ENCODE assay signal across 9 cellular contexts in the genomic region with DNA sequence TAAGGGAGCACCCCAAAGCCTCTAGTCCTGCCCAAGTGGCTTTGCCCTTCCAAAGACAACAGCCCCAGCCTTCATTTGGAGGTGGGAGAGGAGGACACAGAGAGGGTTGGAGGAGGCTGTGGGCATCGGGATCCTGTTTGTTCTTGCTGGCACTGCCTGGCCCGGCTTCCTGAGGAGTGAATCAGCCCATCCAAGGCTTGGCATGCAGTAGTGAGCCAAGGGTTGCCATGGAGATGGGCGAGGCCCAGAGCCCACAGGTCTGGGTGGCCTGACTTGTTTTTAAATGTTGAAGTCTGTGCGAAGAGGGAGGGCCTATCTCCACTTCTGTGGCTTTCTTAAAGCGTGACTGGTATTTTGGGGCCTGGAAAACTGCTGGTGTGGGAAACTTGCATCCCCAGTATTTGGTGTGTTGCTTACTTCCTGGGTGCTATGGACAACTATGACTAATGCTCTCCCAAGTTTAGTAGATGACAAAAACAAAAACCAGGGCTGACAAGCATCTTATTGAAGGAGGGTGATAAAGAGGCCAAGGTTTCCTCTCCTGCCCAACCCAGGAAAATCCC. TPM values are rescaled to one million over a fixed set of nuclear protein-coding genes. Genes with fewer than 3 reads are reported as not detected.
DNase-seq lines count a peak whose midpoint lies in the region; ATAC-seq, FAIRE-seq and TF ChIP-seq lines count a peak whose summit lies in the region.
"Had no signal": no experiment of that assay in that cellular context is flagged by ENCODE, and none has a peak within 500 bp of the region (broad histone marks: within the 10 kb centered on the region; RNA-seq: fewer than 3 reads in every experiment).

No MANE protein-coding gene starts in this region.

- no peak for TF ChIP-seq EP300 in K562 (IDR thresholded peaks at IDR 0.05; ENCODE audit: low read length)
- TF ChIP-seq EP300 in suprapubic skin (IDR thresholded peaks at IDR 0.05), result no peak

- CTCF ChIA-PET in K562 (lab: Yijun Ruan, JAX; ENCODE audit: low intra/inter-chr PET ratio), result no interaction called here
- CTCF ChIA-PET in activated naive CD4-positive, alpha-beta T cell treated with anti-CD3 and anti-CD28 coated beads, Interleukin-2, amount 10 ng/mL, durations not matched to agents 7 days and 5 days (lab: Charles Lee), result interaction anchor here (0.6 kb wide), 1 partner anchor 52 kb away, joined by 3 read pairs; no protein-coding TSS in a partner anchor

- intact Hi-C loops in K562 (cut with micrococcal nuclease), result no loop called here

- H3K27ac ChIP-seq in K562 (ENCODE audit: extremely low read depth, low read depth, low read length) (no peak overlapping the region), suprapubic skin (peak overlapping the region; percentile 96)

- no peaks in the 10 kb centered on the region for H3K9me3 Mint-ChIP-seq in activated T-cell treated with anti-CD3 and anti-CD28 coated beads, Interleukin-2, amount 50 U/mL, for 24 hours
- H3K9me3 Mint-ChIP-seq in activated naive CD4-positive, alpha-beta T cell treated with anti-CD3 and anti-CD28 coated beads, Interleukin-2, amount 10 ng/mL, durations not matched to agents 7 days and 5 days, result no peaks in the 10 kb centered on the region

- TF ChIP-seq RAD21 in K562 (CRISPR knock-in tag; conservative IDR thresholded peaks at IDR 0.05 in 1 of 2, IDR thresholded peaks at IDR 0.05 in 1 of 2), result no peak

- ATAC-seq in K562 (no peak), HG03139 (IDR thresholded peaks at IDR 0.05; ENCODE audit: unreplicated experiment) (no peak)

- H3K27me3 ChIP-seq in K562 (ENCODE audit: control insufficient read depth in 2 of 2, insufficient read depth in 2 of 2, low read length in 2 of 2) (peaks cover 14 to 56% of the 10 kb centered on the region in 2 experiments), kidney epithelial cell (ENCODE audit: control insufficient read depth, insufficient read depth, low read length) (no peaks in the 10 kb centered on the region), suprapubic skin (no peaks in the 10 kb centered on the region)

- H3K36me3 ChIP-seq in K562 (ENCODE audit: control insufficient read depth, insufficient read depth, low read length) (no peaks in the 10 kb centered on the region), kidney epithelial cell (ENCODE audit: control insufficient read depth, insufficient read depth, low read length) (no peaks in the 10 kb centered on the region), suprapubic skin (peaks cover 13% of the 10 kb centered on the region)

- peaks cover 31% of the 10 kb centered on the region for H3K4me1 Mint-ChIP-seq in activated T-cell treated with anti-CD3 and anti-CD28 coated beads, Interleukin-2, amount 50 U/mL, for 24 hours (ENCODE audit: low read depth)
- peaks cover 8% of the 10 kb centered on the region for H3K4me1 Mint-ChIP-seq in activated naive CD4-positive, alpha-beta T cell treated with anti-CD3 and anti-CD28 coated beads, Interleukin-2, amount 10 ng/mL, durations not matched to agents 7 days and 5 days

- no peak for TF ChIP-seq POLR2A in K562 (conservative IDR thresholded peaks at IDR 0.05)
- TF ChIP-seq POLR2A in suprapubic skin (IDR thresholded peaks at IDR 0.05), result no peak

- TF ChIP-seq CTCF in K562 (IDR thresholded peaks at IDR 0.05 in 2 of 3, conservative IDR thresholded peaks at IDR 0.05 in 1 of 3; ENCODE audit: insufficient read depth in 2 of 3, low read depth in 1 of 3, low read length in 3 of 3), result no peak
- TF ChIP-seq CTCF in kidney epithelial cell (IDR thresholded peaks at IDR 0.05; ENCODE audit: insufficient read depth, low read length, poor library complexity, severe bottlenecking), result no peak
- no peak for TF ChIP-seq CTCF in suprapubic skin (IDR thresholded peaks at IDR 0.05)

- H3K36me3 Mint-ChIP-seq in activated T-cell treated with anti-CD3 and anti-CD28 coated beads, Interleukin-2, amount 50 U/mL, for 24 hours (ENCODE audit: low read depth), result no peaks in the 10 kb centered on the region
- H3K36me3 Mint-ChIP-seq in activated naive CD4-positive, alpha-beta T cell treated with anti-CD3 and anti-CD28 coated beads, Interleukin-2, amount 10 ng/mL, durations not matched to agents 7 days and 5 days, result no peaks in the 10 kb centered on the region

- in situ Hi-C loops in K562 (cut with MboI), result no loop called here

- H3K27ac Mint-ChIP-seq in activated T-cell treated with anti-CD3 and anti-CD28 coated beads, Interleukin-2, amount 50 U/mL, for 24 hours, result peak overlapping the region; percentile 18
- H3K27ac Mint-ChIP-seq in activated naive CD4-positive, alpha-beta T cell treated with anti-CD3 and anti-CD28 coated beads, Interleukin-2, amount 10 ng/mL, durations not matched to agents 7 days and 5 days, result no peak overlapping the region

- H3K9ac ChIP-seq in K562 (ENCODE audit: insufficient read depth in 1 of 2, low read depth in 2 of 2, low read length in 2 of 2), result no peak overlapping the region

- DNase-seq in activated T-cell treated with anti-CD3 and anti-CD28 coated beads, Interleukin-2, amount 50 U/mL, for 24 hours, result no peak
- DNase-seq in activated T-cell treated with anti-CD3 and anti-CD28 coated beads, Interleukin-2, amount 50 U/mL, for 48 hours, result no peak
- DNase-seq in K562 (ENCODE audit: extremely low read depth in 1 of 4, low spot score in 3 of 4), result no peak
- peak; percentile 100 for DNase-seq in kidney epithelial cell (ENCODE audit: low read depth)
- peak; percentile 91 to 94 for DNase-seq in suprapubic skin (ENCODE audit: low spot score in 2 of 2)
- DNase-seq in activated naive CD4-positive, alpha-beta T cell treated with anti-CD3 and anti-CD28 coated beads, Interleukin-2, amount 10 ng/mL, durations not matched to agents 7 days and 5 days, result no peak
- no peak for DNase-seq in HUDEP-2 (lab: John Stamatoyannopoulos, UW; ENCODE audit: unreplicated experiment in 76 of 76)

- H3K4me3 ChIP-seq in K562 (no peak overlapping the region), kidney epithelial cell (ENCODE audit: low read depth, low read length) (no peak overlapping the region), suprapubic skin (peak overlapping the region; percentile 14)

- POLR2A ChIA-PET in K562 (lab: Yijun Ruan, JAX), result interaction anchor here (0.6 to 1.9 kb wide), 2 partner anchors 8 to 12 kb away, joined by 3 to 4 read pairs; no protein-coding TSS in a partner anchor

- H3K4me1 ChIP-seq in K562 (replicated peaks in 1 of 2; ENCODE audit: control insufficient read depth in 2 of 2, insufficient read depth in 2 of 2, low read length in 2 of 2), result no peaks in the 10 kb centered on the region; a peak in 1 of 5 replicates
- H3K4me1 ChIP-seq in suprapubic skin, result peaks cover 99% of the 10 kb centered on the region

- H3K9me1 ChIP-seq in K562 (ENCODE audit: control insufficient read depth, insufficient read depth, low read length), result no peaks in the 10 kb centered on the region

- no peaks in the 10 kb centered on the region for H3K27me3 Mint-ChIP-seq in activated T-cell treated with anti-CD3 and anti-CD28 coated beads, Interleukin-2, amount 50 U/mL, for 24 hours
- peaks cover 35% of the 10 kb centered on the region for H3K27me3 Mint-ChIP-seq in activated naive CD4-positive, alpha-beta T cell treated with anti-CD3 and anti-CD28 coated beads, Interleukin-2, amount 10 ng/mL, durations not matched to agents 7 days and 5 days

- no TSS peak for BruUV-seq in K562 (replicated peaks; lab: Mats Ljungman, UMichigan)

- no peak overlapping the region for H3K4me3 Mint-ChIP-seq in activated T-cell treated with anti-CD3 and anti-CD28 coated beads, Interleukin-2, amount 50 U/mL, for 24 hours
- H3K4me3 Mint-ChIP-seq in activated naive CD4-positive, alpha-beta T cell treated with anti-CD3 and anti-CD28 coated beads, Interleukin-2, amount 10 ng/mL, durations not matched to agents 7 days and 5 days, result no peak overlapping the region

- H2AFZ ChIP-seq in K562 (ENCODE audit: low read depth, low read length), result no peak overlapping the region

- 0% methylated on average over 4 of the region's 5 CpGs for WGBS in K562 (ENCODE audit: insufficient coverage, low coverage, missing lambda C conversion rate)
- WGBS in suprapubic skin, result 10% methylated on average over 3 of the region's 5 CpGs

- H3K79me2 ChIP-seq in K562 (ENCODE audit: control insufficient read depth, insufficient read depth, low read length), result no peaks in the 10 kb centered on the region

- FAIRE-seq in K562 (lab: Jason Lieb, UNC), result no peak
- FAIRE-seq: G401.6 had no signal

- no peak overlapping the region for H3K4me2 ChIP-seq in K562 (ENCODE audit: insufficient read depth, low read length)

- no peaks in the 10 kb centered on the region for H3K9me3 ChIP-seq in K562 (replicated peaks; ENCODE audit: control insufficient read depth, insufficient read depth, low read depth, low read length)
- no peaks in the 10 kb centered on the region for H3K9me3 ChIP-seq in suprapubic skin

- no peaks in the 10 kb centered on the region for H4K20me1 ChIP-seq in K562 (replicated peaks; ENCODE audit: control insufficient read depth, insufficient read depth, low read length)

TF ChIP-seq in K562, 482 proteins besides CTCF, POLR2A, EP300 and RAD21 (continues in another document):
- no peak for TF ChIP-seq FOXP1 (CRISPR knock-in tag; IDR thresholded peaks at IDR 0.05)
- no peak for TF ChIP-seq SIX5 (IDR thresholded peaks at IDR 0.05; ENCODE audit: borderline replicate concordance in 1 of 2, insufficient read depth in 1 of 2, low read depth in 1 of 2, low read length in 2 of 2)
- no peak for TF ChIP-seq POLR3A (IDR thresholded peaks at IDR 0.05; ENCODE audit: borderline replicate concordance, extremely low read depth, insufficient read depth, insufficient read length)
- 0 out of 2 replicates have a peak, but pooled peaks have one; percentile 34 for TF ChIP-seq FOSL1 (tag; conservative IDR thresholded peaks at IDR 0.05)
- no peak for TF ChIP-seq HSF4 (CRISPR knock-in tag; IDR thresholded peaks at IDR 0.05; ENCODE audit: borderline replicate concordance)

RNA-seq across cellular contexts. Expression of gene CD9, which starts 15.8 kb away (rescaled TPM):
- total RNA-seq in K562 (2011; cell fraction: chromatin; rRNA removed; ENCODE audit: low replicate concordance), result 1.1 and 6.1 TPM in 2 replicates
- 2.9 and 5.0 TPM in 2 replicates for total RNA-seq in K562 (2011; cell fraction: nucleolus; rRNA removed)
- total RNA-seq in K562 (2011; cell fraction: nucleoplasm; rRNA removed), result 2.5 and 2.7 TPM in 2 replicates
- 0.41 and 0.45 TPM in 2 replicates for total RNA-seq in K562 (2014; rRNA removed)
- 0.29 and 0.62 TPM in 2 replicates for total RNA-seq in K562 (2014; rRNA removed; fragmentation: Illumina TruSeq; extraction: Trizol)
- total RNA-seq in K562 (2015; rRNA removed; fragmentation: Illumina TruSeq; extraction: Trizol), result 0.41 and 0.43 TPM in 2 replicates
- 1.2 and 2.0 TPM in 2 replicates for total RNA-seq in K562 (2021)
- 5.6 and 11.9 TPM in 2 replicates for polyA plus RNA-seq in K562 (2011; rRNA removed)
- 5.8 and 12.8 TPM in 2 replicates for polyA plus RNA-seq in K562 (2011; cell fraction: cytosol; rRNA removed)
- 3.2 and 8.1 TPM in 2 replicates for polyA plus RNA-seq in K562 (2011; cell fraction: nucleus; rRNA removed)
- polyA plus RNA-seq in K562 (2012), result 1.2 and 1.3 TPM in 2 replicates
- polyA plus RNA-seq in K562 (2014; fragmentation: Illumina TruSeq; extraction: Trizol), result 0.42 and 0.65 TPM in 2 replicates
- polyA plus RNA-seq in K562 (2014; fragmentation: Nextera tagmentation; extraction: Ambion mirVana), result under 1 TPM; 0.59 to 0.74 TPM
- polyA plus RNA-seq in K562 (2014; rRNA removed), result 0.49 and 1.2 TPM in 2 replicates
- polyA minus RNA-seq in K562 (2011; rRNA and poly(A)+ RNA removed), result 6.0 and 10.7 TPM in 2 replicates
- polyA minus RNA-seq in K562 (2011; cell fraction: cytosol; rRNA and poly(A)+ RNA removed), result 2.6 and 6.0 TPM in 2 replicates
- 2.2 and 4.1 TPM in 2 replicates for polyA minus RNA-seq in K562 (2011; cell fraction: nucleus; rRNA and poly(A)+ RNA removed)
- total RNA-seq in kidney epithelial cell, result 241 and 248 TPM in 2 replicates
- 100 to 1,000 TPM; 420 to 548 (median 475) TPM for total RNA-seq in suprapubic skin

Comparison
In these comparisons a context has a peak if more than half of its experiments do, and no peak if none do; other contexts are left out.
1. DNase-seq: peak in kidney epithelial cell (single experiment) and suprapubic skin (2 of 2); none in activated T-cell treated with anti-CD3 and anti-CD28 coated beads, Interleukin-2, amount 50 U/mL, for 24 hours (single experiment), activated T-cell treated with anti-CD3 and anti-CD28 coated beads, Interleukin-2, amount 50 U/mL, for 48 hours (0 of 2), K562 (0 of 4), activated naive CD4-positive, alpha-beta T cell treated with anti-CD3 and anti-CD28 coated beads, Interleukin-2, amount 10 ng/mL, durations not matched to agents 7 days and 5 days (single experiment) and HUDEP-2 (0 of 76).
2. RNA of gene CD9, which starts 15.8 kb away (total RNA-seq): 420 to 548 TPM in suprapubic skin and 241 to 248 TPM in kidney epithelial cell; 0.29 to 6.1 TPM in K562; every median in the first group is over 10 times any median in the second.